21 cellular contexts compared by ENCODE assay signal in the genomic region with DNA sequence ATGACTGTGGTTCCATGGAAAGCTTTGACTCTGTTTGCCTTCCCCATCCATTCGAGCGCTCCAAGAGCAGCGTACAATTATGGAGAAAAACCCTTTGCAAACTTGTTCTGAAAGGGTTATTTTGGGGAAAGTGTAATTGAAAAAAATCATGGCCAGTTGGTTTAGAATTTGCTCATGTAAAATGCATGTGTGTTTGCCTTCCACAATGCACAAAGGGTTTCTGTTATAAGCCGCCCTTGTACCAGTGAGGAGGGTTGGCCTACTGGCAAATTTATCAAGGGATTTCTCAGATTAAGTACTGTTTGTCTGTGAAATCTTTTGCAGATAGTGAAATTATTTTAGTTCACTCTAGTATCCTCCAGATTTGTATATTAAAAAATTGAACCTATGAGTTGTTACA.
DNase-seq lines count a peak whose midpoint lies in the region; ATAC-seq, FAIRE-seq and TF ChIP-seq lines count a peak whose summit lies in the region.
"Had no signal": no experiment of that assay in that cellular context is flagged by ENCODE, and none has a peak within 500 bp of the region (broad histone marks: within the 10 kb centered on the region; RNA-seq: fewer than 3 reads in every experiment).

No MANE protein-coding gene starts in this region.

- DNase-seq in Ammon's horn (ENCODE audit: low spot score) (peak; percentile 64), inferior parietal cortex (ENCODE audit: extremely low spot score) (peak; percentile 55), putamen (ENCODE audit: low spot score) (peak; percentile 77), RKO (ENCODE audit: low spot score) (no peak), KG1 (lab: John Stamatoyannopoulos, UW) (no peak), GM12892 (ENCODE audit: insufficient read length) (no peak)
- DNase-seq: BE2C; Caco-2; CD4-positive, CD25-positive, alpha-beta regulatory T cell; H7; HFFc6; NCI-H1436; NCI-H1930; NCI-H82; PC-3; SIG-M5 had no signal

- H3K27ac ChIP-seq in angular gyrus (ENCODE audit: low read depth, low read length), result peak overlapping the region; percentile 62
- H3K27ac ChIP-seq: HL-60, RWPE1 had no signal

- no peak for TF ChIP-seq POLR2A in GM12892 (IDR thresholded peaks at IDR 0.05; ENCODE audit: low read depth, low read length)

- no peak for FAIRE-seq in GM12892 (lab: Jason Lieb, UNC)
- FAIRE-seq: G401.6 had no signal

- no peak for ATAC-seq in HG03342 (IDR thresholded peaks at IDR 0.05; ENCODE audit: unreplicated experiment)
- ATAC-seq: PC-3 had no signal

Comparison
In these comparisons a context has a peak if more than half of its experiments do, and no peak if none do; other contexts are left out.
1. DNase-seq: peak in Ammon's horn (single experiment), inferior parietal cortex (single experiment) and putamen (single experiment); none in RKO (single experiment), KG1 (single experiment) and GM12892 (single experiment).